1 cellular context compared by ENCODE assay signal in genomic region chr9:127916665-127917581, GRCh38.
A peak's percentile ranks its signal among the peaks of the same experiment; 100 is the strongest.
TF ChIP-seq lines count a peak whose summit lies in the region.

Gene ST6GALNAC4 (minus strand): TSS chr9:127917041. CDS start chr9:127916419, 622 bp downstream.

TF ChIP-seq in GM12878, 131 proteins besides CTCF, POLR2A, EP300 and RAD21 (continued from another document):
- no peak for TF ChIP-seq USF1 (IDR thresholded peaks at IDR 0.05; ENCODE audit: borderline replicate concordance, extremely low read length, insufficient read depth, low read depth, low read length)
- TF ChIP-seq CREB1 (IDR thresholded peaks at IDR 0.05; ENCODE audit: low read depth): peak; percentile 17; the same call in 1 of the 2 replicates
- no peak for TF ChIP-seq EZH2 (IDR thresholded peaks at IDR 0.05; ENCODE audit: borderline replicate concordance, control insufficient read depth, low read depth, low read length)
- TF ChIP-seq TAF1 (IDR thresholded peaks at IDR 0.05; ENCODE audit: borderline replicate concordance, low read depth, low read length): peak; percentile 69; the same call in 1 of the 2 replicates
